ENCODE assay signal across 2 cellular contexts in genomic region chr2:44335806-44336538, GRCh38.
TF ChIP-seq lines count a peak whose summit lies in the region.

No MANE protein-coding gene starts in this region.

TF ChIP-seq in HepG2, 621 proteins besides CTCF, POLR2A, EP300 and RAD21:
- TF ChIP-seq GATA4 (IDR thresholded peaks at IDR 0.05; ENCODE audit: borderline replicate concordance, low read depth): no peak
- no peak for TF ChIP-seq ZSCAN21 (CRISPR knock-in tag; IDR thresholded peaks at IDR 0.05; ENCODE audit: borderline replicate concordance)
- no peak for TF ChIP-seq TAF1 (CRISPR knock-in tag; IDR thresholded peaks at IDR 0.05)

TF ChIP-seq in GM12891, 5 proteins besides CTCF, POLR2A, EP300 and RAD21:
- TF ChIP-seq TAF1 (IDR thresholded peaks at IDR 0.05; ENCODE audit: low read depth, low read length) (no peak), POU2F2 (IDR thresholded peaks at IDR 0.05; ENCODE audit: low read depth, low read length) (no peak), PAX5 (IDR thresholded peaks at IDR 0.05; ENCODE audit: insufficient read depth, low read length, severe bottlenecking) (no peak), POLR2AphosphoS5 (IDR thresholded peaks at IDR 0.05; ENCODE audit: low read depth, low read length) (no peak), SPI1 (IDR thresholded peaks at IDR 0.05; ENCODE audit: low read depth, low read length) (no peak)
